ENCODE assay signal across 16 cellular contexts in genomic region chr4:41202356-41202755, GRCh38.
"Had no signal": no experiment of that assay in that cellular context is flagged by ENCODE, and none has a peak within 500 bp of the region (broad histone marks: within the 10 kb centered on the region; RNA-seq: fewer than 3 reads in every experiment).

No MANE protein-coding gene starts in this region.

- H3K4me3 ChIP-seq: cardiac muscle cell, psoas muscle, sigmoid colon, transverse colon had no signal

- H3K9me3 ChIP-seq: psoas muscle, sigmoid colon, transverse colon had no signal

- H3K27ac ChIP-seq: cardiac muscle cell, epithelial cell of prostate, psoas muscle, transverse colon had no signal

- DNase-seq: activated CD4-positive, alpha-beta T cell treated with anti-CD3 and anti-CD28 coated beads, Interleukin-2, amount 50 U/mL, for 1 hour; activated CD8-positive, alpha-beta memory T cell treated with anti-CD3 and anti-CD28 coated beads for 24 hours; activated naive CD4-positive, alpha-beta T cell; activated naive CD8-positive, alpha-beta T cell treated with anti-CD3 and anti-CD28 coated beads, Interleukin-2, amount 50 U/mL, for 24 hours; effector CD4-positive, alpha-beta T cell; hippocampal formation; mesendoderm; nucleus accumbens; psoas muscle; sigmoid colon; stimulated activated CD4-positive, alpha-beta T cell treated with anti-CD3 and anti-CD28 coated beads, Interleukin-12 subunit alpha, Interleukin-12 subunit beta, amount 100 ng/mL, for 4 hours; T-helper 1 cell; T1000; transverse colon had no signal

- H3K27me3 ChIP-seq: cardiac muscle cell, sigmoid colon, transverse colon had no signal

- H3K36me3 ChIP-seq: cardiac muscle cell, sigmoid colon, transverse colon had no signal
